ENCODE assay signal across 8 cellular contexts in genomic region chr5:142981886-142982820, GRCh38.
A peak's percentile ranks its signal among the peaks of the same experiment; 100 is the strongest.
DNase-seq lines count a peak whose midpoint lies in the region; ATAC-seq and TF ChIP-seq lines count a peak whose summit lies in the region.

No MANE protein-coding gene starts in this region.

- no peak for TF ChIP-seq CTCF in epithelial cell of esophagus (IDR thresholded peaks at IDR 0.05; ENCODE audit: insufficient read depth, low read depth, low read length, missing control alignments)

- no peaks in the 10 kb centered on the region for H3K27me3 Mint-ChIP-seq in activated T-cell treated with anti-CD3 and anti-CD28 coated beads, Interleukin-2, amount 50 U/mL, for 72 hours (ENCODE audit: low read depth)

- H3K27ac Mint-ChIP-seq in activated T-cell treated with anti-CD3 and anti-CD28 coated beads, Interleukin-2, amount 50 U/mL, for 72 hours, result no peak overlapping the region

- H3K4me3 ChIP-seq in epithelial cell of esophagus (ENCODE audit: low read length), result no peak overlapping the region
- H3K4me3 ChIP-seq in mucosa of rectum (ENCODE audit: low read length in 2 of 2), result peak overlapping the region; percentile 12 to 20

- peak overlapping the region in 1 of 2 donors; percentile 35 for H3K4me3 Mint-ChIP-seq in activated T-cell treated with anti-CD3 and anti-CD28 coated beads, Interleukin-2, amount 50 U/mL, for 72 hours

- H3K9me3 Mint-ChIP-seq in activated T-cell treated with anti-CD3 and anti-CD28 coated beads, Interleukin-2, amount 50 U/mL, for 72 hours, result peaks cover 3 to 6% of the 10 kb centered on the region in 2 donors

- H3K36me3 Mint-ChIP-seq in activated T-cell treated with anti-CD3 and anti-CD28 coated beads, Interleukin-2, amount 50 U/mL, for 72 hours (ENCODE audit: insufficient read depth in 2 of 2), result peaks cover 8% of the 10 kb centered on the region in 2 donors

- peaks cover 29% of the 10 kb centered on the region for H3K4me1 Mint-ChIP-seq in activated T-cell treated with anti-CD3 and anti-CD28 coated beads, Interleukin-2, amount 50 U/mL, for 72 hours (ENCODE audit: low read depth)

- peak overlapping the region in 1 of 2 donors; percentile 3 for H3K9ac ChIP-seq in mucosa of rectum (ENCODE audit: low read depth in 1 of 2, low read length in 2 of 2)

- ATAC-seq in HG03175 (IDR thresholded peaks at IDR 0.05; ENCODE audit: unreplicated experiment), result no peak
- no peak for ATAC-seq in activated T-cell treated with anti-CD3 and anti-CD28 coated beads, Interleukin-2, amount 50 U/mL, for 72 hours (replicated peaks in 1 of 2)
- ATAC-seq in HG02938 (IDR thresholded peaks at IDR 0.05; ENCODE audit: unreplicated experiment), result no peak

- H3K27me3 ChIP-seq in mucosa of rectum (ENCODE audit: control insufficient read depth in 2 of 2, insufficient read depth in 2 of 2, low read length in 2 of 2), result no peaks in the 10 kb centered on the region

- peak overlapping the region; percentile 57 to 67 for H3K27ac ChIP-seq in mucosa of rectum (ENCODE audit: low read depth in 2 of 2, low read length in 2 of 2)

- no peaks in the 10 kb centered on the region for H3K36me3 ChIP-seq in mucosa of rectum (ENCODE audit: control insufficient read depth in 2 of 2, insufficient read depth in 2 of 2, low read length in 2 of 2)

- peaks cover 19 to 23% of the 10 kb centered on the region in 2 donors for H3K4me1 ChIP-seq in mucosa of rectum (ENCODE audit: control insufficient read depth in 2 of 2, insufficient read depth in 2 of 2, low read length in 2 of 2)

- no peaks in the 10 kb centered on the region for H3K9me3 ChIP-seq in mucosa of rectum (ENCODE audit: control insufficient read depth in 2 of 2, low read length in 2 of 2)

- DNase-seq in H4 (ENCODE audit: low spot score), result peak; percentile 74
- peak; percentile 61 to 70 for DNase-seq in SHP77 (lab: John Stamatoyannopoulos, UW)
- peak; percentile 97 for DNase-seq in epithelial cell of esophagus (ENCODE audit: low read depth)
- DNase-seq in NCI-H748 treated with DMSO at 0.1 percent for 48 hours (lab: John Stamatoyannopoulos, UW), result no peak
- DNase-seq in activated T-cell treated with anti-CD3 and anti-CD28 coated beads, Interleukin-2, amount 50 U/mL, for 72 hours, result no peak

Comparison
In these comparisons a context has a peak if more than half of its experiments do, and no peak if none do; other contexts are left out.
1. DNase-seq: peak in H4 (single experiment), SHP77 (2 of 2) and epithelial cell of esophagus (single experiment); none in NCI-H748 treated with DMSO at 0.1 percent for 48 hours (single experiment) and activated T-cell treated with anti-CD3 and anti-CD28 coated beads, Interleukin-2, amount 50 U/mL, for 72 hours (0 of 2).